ENCODE assay signal across 24 cellular contexts in genomic region chr9:1328341-1328740, GRCh38.
"Had no signal": no experiment of that assay in that cellular context is flagged by ENCODE, and none has a peak within 500 bp of the region (broad histone marks: within the 10 kb centered on the region; RNA-seq: fewer than 3 reads in every experiment).

No MANE protein-coding gene starts in this region.

- H3K27me3 ChIP-seq: breast epithelium had no signal

- ATAC-seq: activated CD8-positive, alpha-beta memory T cell treated with anti-CD3 and anti-CD28 coated beads, Interleukin-2, amount 10 ng/mL, durations not matched to agents 7 days and 5 days; T-helper 17 cell had no signal

- H3K4me1 ChIP-seq: breast epithelium had no signal

- H3K36me3 ChIP-seq: breast epithelium had no signal

- H3K4me2 ChIP-seq: PC-9 had no signal

- H3K9me3 ChIP-seq: breast epithelium had no signal

- H3K4me3 ChIP-seq: breast epithelium, PC-9 had no signal

- FAIRE-seq: TTC549 had no signal

- DNase-seq: activated B cell treated with CpG ODN at 0.5 μM for 24 hours; activated CD4-positive, alpha-beta T cell treated with anti-CD3 and anti-CD28 coated beads for 1 hour; activated CD4-positive, alpha-beta T cell treated with anti-CD3 and anti-CD28 coated beads, Interleukin-2, amount 10 ng/mL, durations not matched to agents 24 days and 14 days; activated CD4-positive, alpha-beta T cell treated with anti-CD3 and anti-CD28 coated beads, Interleukin-2, amount 50 U/mL, for 48 hours; activated CD8-positive, alpha-beta memory T cell treated with anti-CD3 and anti-CD28 coated beads, Interleukin-2, amount 10 ng/mL, durations not matched to agents 7 days and 5 days; activated effector memory CD4-positive, alpha-beta T cell treated with Interleukin-2 at 50 U/mL for 16 hours; activated naive CD4-positive, alpha-beta T cell; activated T-cell treated with anti-CD3 and anti-CD28 coated beads, Interleukin-2, amount 50 U/mL, for 24 hours; aorta; caudate nucleus; Kasumi-1; NCI-H1092; NCI-H1417; NCI-H1930; NCI-H2171 treated with DMSO at 0.1 percent for 48 hours; NCI-H226; NCI-H526; NCI-H774; PC-9; SHP77 treated with DMSO at 0.1 percent for 48 hours; T-helper 17 cell; T-helper 9 cell had no signal

- H2AFZ ChIP-seq: PC-9 had no signal

- H3K27ac ChIP-seq: breast epithelium, PC-9 had no signal
